Comparison of ENCODE assay signal across 9 cellular contexts in genomic region chr13:29573190-29573589, GRCh38. TPM values are rescaled to one million over a fixed set of nuclear protein-coding genes. Genes with fewer than 3 reads are reported as not detected.
DNase-seq lines count a peak whose midpoint lies in the region; ATAC-seq and TF ChIP-seq lines count a peak whose summit lies in the region.
"Had no signal": no experiment of that assay in that cellular context is flagged by ENCODE, and none has a peak within 500 bp of the region (broad histone marks: within the 10 kb centered on the region; RNA-seq: fewer than 3 reads in every experiment).

No MANE protein-coding gene starts in this region.

- in situ Hi-C loops in KBM-7 (cut with MboI; ENCODE audit: low pct_unique_long_range_greater_than_20kb, low sequenced_read_pairs), result no loop called here

- H3K4me1 ChIP-seq in Karpas-422 (ENCODE audit: low read length), result no peaks in the 10 kb centered on the region

- no peak overlapping the region for H2AFZ ChIP-seq in Karpas-422 (ENCODE audit: low read length)

- no peak overlapping the region for H3K27ac ChIP-seq in Karpas-422 (ENCODE audit: low read length)

- H4K20me1 ChIP-seq in Karpas-422 (ENCODE audit: insufficient read depth, low read depth, low read length), result peaks cover 74% of the 10 kb centered on the region

- POLR2A ChIA-PET in naive thymus-derived CD8-positive, alpha-beta T cell (lab: Charles Lee), result no interaction called here

- H3K4me2 ChIP-seq in Karpas-422 (ENCODE audit: low read depth, low read length, poor library complexity, severe bottlenecking), result no peak overlapping the region

- H3K4me1 Mint-ChIP-seq in brain, result peaks cover 67% of the 10 kb centered on the region
- peaks cover 11 to 57% (median 37%) of the 10 kb centered on the region in 4 donors for H3K4me1 Mint-ChIP-seq in naive thymus-derived CD8-positive, alpha-beta T cell
- H3K4me1 Mint-ChIP-seq in CD14-positive monocyte, result peaks cover 13% of the 10 kb centered on the region

- no peak for ATAC-seq in naive thymus-derived CD8-positive, alpha-beta T cell
- no peak for ATAC-seq in GM21619 (IDR thresholded peaks at IDR 0.05; ENCODE audit: unreplicated experiment)
- ATAC-seq: T-cell had no signal

- H3K79me2 ChIP-seq in Karpas-422 (ENCODE audit: low read length), result peaks cover 100% of the 10 kb centered on the region

- H3K4me3 Mint-ChIP-seq in brain, result no peak overlapping the region
- H3K4me3 Mint-ChIP-seq in naive thymus-derived CD8-positive, alpha-beta T cell, result no peak overlapping the region
- peak overlapping the region in 1 of 2 donors; percentile 68 for H3K4me3 Mint-ChIP-seq in CD14-positive monocyte
- H3K4me3 Mint-ChIP-seq: T-cell had no signal

- H3K9ac ChIP-seq in Karpas-422 (ENCODE audit: low read length), result no peak overlapping the region

- H3K27me3 ChIP-seq in Karpas-422 (ENCODE audit: low read length), result no peaks in the 10 kb centered on the region

- DNase-seq in GM12865 (ENCODE audit: low read depth) (peak; percentile 15), KBM-7 (peak; percentile 84), CD14-positive monocyte (ENCODE audit: low spot score) (no peak), Karpas-422 (no peak), DMS114 treated with DMSO at 0.1 percent for 48 hours (lab: John Stamatoyannopoulos, UW; ENCODE audit: unreplicated experiment) (no peak)
- DNase-seq in naive thymus-derived CD8-positive, alpha-beta T cell, result no peak

- H3K27me3 Mint-ChIP-seq in brain (no peaks in the 10 kb centered on the region), CD14-positive monocyte (ENCODE audit: low read depth in 3 of 3) (no peaks in the 10 kb centered on the region)
- H3K27me3 Mint-ChIP-seq in naive thymus-derived CD8-positive, alpha-beta T cell, result no peaks in the 10 kb centered on the region
- H3K27me3 Mint-ChIP-seq: T-cell had no signal

- TF ChIP-seq CTCF in GM12865 (IDR thresholded peaks at IDR 0.05; ENCODE audit: insufficient read depth, low read depth, low read length, missing control alignments), result no peak
- TF ChIP-seq CTCF in brain (conservative IDR thresholded peaks at IDR 0.05), result no peak
- no peak for TF ChIP-seq CTCF in CD14-positive monocyte (IDR thresholded peaks at IDR 0.05)

- no peaks in the 10 kb centered on the region for H3K36me3 ChIP-seq in Karpas-422 (ENCODE audit: insufficient read depth, low read length)

- H3K27ac Mint-ChIP-seq in brain, result peak overlapping the region in 3 of 5 experiments; percentile 15 to 72 (median 44)
- H3K27ac Mint-ChIP-seq in naive thymus-derived CD8-positive, alpha-beta T cell, result peak overlapping the region in 6 of 10 donors; percentile 16 to 63 (median 42)
- H3K27ac Mint-ChIP-seq in CD14-positive monocyte, result peak overlapping the region in 3 of 7 donors; percentile 21 to 29 (median 27)

- H3K9me2 ChIP-seq in Karpas-422 (replicated peaks; ENCODE audit: insufficient read depth, low read length), result no peaks in the 10 kb centered on the region

- H3K4me3 ChIP-seq in GM12865 (ENCODE audit: low read depth, low read length) (no peak overlapping the region), Karpas-422 (ENCODE audit: low read length) (no peak overlapping the region)

- no peaks in the 10 kb centered on the region for H3K9me3 ChIP-seq in Karpas-422 (ENCODE audit: low read length)

- H3K9me3 Mint-ChIP-seq in brain (peaks cover 0 to 12% (median 5%) of the 10 kb centered on the region in 5 experiments), CD14-positive monocyte (no peaks in the 10 kb centered on the region)
- no peaks in the 10 kb centered on the region for H3K9me3 Mint-ChIP-seq in naive thymus-derived CD8-positive, alpha-beta T cell
- H3K9me3 Mint-ChIP-seq: T-cell had no signal

- peaks cover 54% of the 10 kb centered on the region for H3K36me3 Mint-ChIP-seq in brain
- peaks cover 0 to 3% (median 3%) of the 10 kb centered on the region in 3 donors for H3K36me3 Mint-ChIP-seq in naive thymus-derived CD8-positive, alpha-beta T cell
- peaks cover 0 to 9% of the 10 kb centered on the region in 2 donors for H3K36me3 Mint-ChIP-seq in CD14-positive monocyte

- intact Hi-C loops in CD14-positive monocyte (cut with micrococcal nuclease), result no loop called here

RNA-seq across cellular contexts. Expression of gene SLC7A1, which starts 22.3 kb away (rescaled TPM):
- polyA plus RNA-seq in brain (ENCODE audit: insufficient read depth, low read depth, low replicate concordance) (46.7 TPM), CD14-positive monocyte (under 1 TPM; 0.89 to 0.92 TPM)
- 10 to 100 TPM; 41.6 to 51.1 TPM for total RNA-seq in naive thymus-derived CD8-positive, alpha-beta T cell
- polyA plus RNA-seq in naive thymus-derived CD8-positive, alpha-beta T cell, result 1 to 10 TPM; 2.0 to 5.3 (median 2.9) TPM
- 39.9 and 45.4 TPM in 2 replicates for total RNA-seq in Karpas-422 (2014; rRNA removed; shearing (Covaris generic); ENCODE audit: low replicate concordance)

Comparison
In these comparisons a context has a peak if more than half of its experiments do, and no peak if none do; other contexts are left out.
1. DNase-seq: peak in GM12865 (single experiment) and KBM-7 (single experiment); none in naive thymus-derived CD8-positive, alpha-beta T cell (0 of 10), CD14-positive monocyte (single experiment), Karpas-422 (single experiment) and DMS114 treated with DMSO at 0.1 percent for 48 hours (single experiment).